Comparison of ENCODE assay signal across 9 cellular contexts in genomic region chr5:179700401-179700918, GRCh38. TPM values are rescaled to one million over a fixed set of nuclear protein-coding genes. Genes with fewer than 3 reads are reported as not detected.
A peak's percentile ranks its signal among the peaks of the same experiment; 100 is the strongest.
DNase-seq lines count a peak whose midpoint lies in the region; ATAC-seq and TF ChIP-seq lines count a peak whose summit lies in the region.
"Had no signal": no experiment of that assay in that cellular context is flagged by ENCODE, and none has a peak within 500 bp of the region (broad histone marks: within the 10 kb centered on the region; RNA-seq: fewer than 3 reads in every experiment).

No MANE protein-coding gene starts in this region.

- H3K4me3 ChIP-seq in DND-41 (ENCODE audit: low read depth in 1 of 2, low read length in 2 of 2) (peak overlapping the region; percentile 77 to 93; a peak in 3 of 4 replicates), NB4 (ENCODE audit: low read depth, low read length) (peak overlapping the region; percentile 90), coronary artery (peak overlapping the region; percentile 87)

- H3K9ac ChIP-seq in DND-41 (ENCODE audit: low read depth, low read length) = peak overlapping the region; percentile 98

- peaks cover 42% of the 10 kb centered on the region for H3K36me3 ChIP-seq in DND-41 (ENCODE audit: insufficient read depth, low read length)

- H3K27me3 Mint-ChIP-seq in neural crest cell (ENCODE audit: low read depth) = no peaks in the 10 kb centered on the region

- TF ChIP-seq POLR2A in NB4 (IDR thresholded peaks at IDR 0.05; ENCODE audit: extremely low read depth, insufficient read length) = no peak

- H3K9me3 Mint-ChIP-seq in neural crest cell = no peaks in the 10 kb centered on the region

- peaks cover 42% of the 10 kb centered on the region for H3K4me1 Mint-ChIP-seq in neural crest cell

- ATAC-seq in DND-41 (ENCODE audit: insufficient read depth, low read depth) (no peak), GM19395 (IDR thresholded peaks at IDR 0.05; ENCODE audit: unreplicated experiment) (no peak)

- H3K4me1 ChIP-seq in DND-41 (ENCODE audit: insufficient read depth, low read length) = peaks cover 51% of the 10 kb centered on the region

- peak overlapping the region; percentile 65 for H3K4me2 ChIP-seq in DND-41 (ENCODE audit: insufficient read depth, low read length)

- H4K20me1 ChIP-seq in DND-41 (ENCODE audit: insufficient read depth, low read length) = peaks cover 37% of the 10 kb centered on the region

- H3K4me3 Mint-ChIP-seq in neural crest cell = peak overlapping the region; percentile 100

- peaks cover 14% of the 10 kb centered on the region for H3K36me3 Mint-ChIP-seq in neural crest cell (ENCODE audit: low read depth)

- TF ChIP-seq CTCF in DND-41 (IDR thresholded peaks at IDR 0.05; ENCODE audit: borderline replicate concordance, extremely low read depth, low read length, poor library complexity, severe bottlenecking) = no peak
- no peak for TF ChIP-seq CTCF in NB4 (IDR thresholded peaks at IDR 0.05; ENCODE audit: low read depth, low read length)
- no peak for TF ChIP-seq CTCF in coronary artery (IDR thresholded peaks at IDR 0.05)
- no peak for TF ChIP-seq CTCF in neural crest cell (conservative IDR thresholded peaks at IDR 0.05)

- H3K27ac ChIP-seq in DND-41 (ENCODE audit: low read length) (peak overlapping the region; percentile 55; the same call in 1 of the 2 replicates), coronary artery (peak overlapping the region; percentile 33 to 99)

- DNase-seq in DND-41 = no peak
- DNase-seq in NB4 (ENCODE audit: low read depth) = peak; percentile 57
- DNase-seq in coronary artery (ENCODE audit: low spot score) = no peak
- DNase-seq in neural crest cell (ENCODE audit: low read depth, low spot score) = no peak
- DNase-seq in stimulated activated CD4-positive, alpha-beta T cell treated with anti-CD3 and anti-CD28 coated beads, Interleukin-4, amount 100 ng/mL, for 24 hours = no peak
- no peak for DNase-seq in stimulated activated naive CD4-positive, alpha-beta T cell (lab: John Stamatoyannopoulos, UW)
- no peak for DNase-seq in NCI-H2107 (lab: John Stamatoyannopoulos, UW)

- no peaks in the 10 kb centered on the region for H3K9me3 ChIP-seq in DND-41 (ENCODE audit: insufficient read depth, low read length, severe bottlenecking)

- no peak overlapping the region for H3K27ac Mint-ChIP-seq in neural crest cell (ENCODE audit: unreplicated experiment)

- H3K79me2 ChIP-seq in DND-41 (ENCODE audit: insufficient read depth, low read length) = peaks cover 79% of the 10 kb centered on the region

- no peaks in the 10 kb centered on the region for H3K27me3 ChIP-seq in DND-41 (ENCODE audit: insufficient read depth, low read length, poor library complexity)

- H2AFZ ChIP-seq in DND-41 (ENCODE audit: low read depth, low read length) = no peak overlapping the region

RNA-seq across cellular contexts. Expression of gene CANX, which starts 1.7 kb away (rescaled TPM):
- total RNA-seq in neural crest cell = 652 and 682 TPM in 2 replicates

RNA-seq across cellular contexts. Expression of gene CBY3, which starts 19.6 kb away (rescaled TPM):
- total RNA-seq in neural crest cell = not detected in 2 replicates
- total RNA-seq: RPMI7951 had no signal

RNA-seq across cellular contexts. Expression of gene MAML1, which starts 32.2 kb away (rescaled TPM):
- total RNA-seq in neural crest cell = 57.6 and 59.1 TPM in 2 replicates
